9 cellular contexts compared by ENCODE assay signal in genomic region chr1:246450485-246451251, GRCh38. TPM values are rescaled to one million over a fixed set of nuclear protein-coding genes. Genes with fewer than 3 reads are reported as not detected.
DNase-seq lines count a peak whose midpoint lies in the region; ATAC-seq and TF ChIP-seq lines count a peak whose summit lies in the region.
"Had no signal": no experiment of that assay in that cellular context is flagged by ENCODE, and none has a peak within 500 bp of the region (broad histone marks: within the 10 kb centered on the region; RNA-seq: fewer than 3 reads in every experiment).

No MANE protein-coding gene starts in this region.

- H3K27ac ChIP-seq in DOHH2 (ENCODE audit: low read depth, low read length), result no peak overlapping the region
- no peak overlapping the region for H3K27ac ChIP-seq in IMR-90 (ENCODE audit: insufficient read depth, low read length)
- no peak overlapping the region for H3K27ac ChIP-seq in OCI-LY1 (ENCODE audit: low read depth, low read length, poor library complexity, severe bottlenecking)
- H3K27ac ChIP-seq: SK-N-MC had no signal

- CTCF ChIA-PET in IMR-90 (lab: Yijun Ruan, JAX), result interaction anchor here (0.6 to 1.2 kb wide), 7 partner anchors 15 to 1301 kb away, joined by 3 to 4 read pairs (median 3); no protein-coding TSS in a partner anchor

- no peak overlapping the region for H3K4me3 ChIP-seq in DOHH2 (ENCODE audit: low read length)
- H3K4me3 ChIP-seq in IMR-90 (ENCODE audit: insufficient read depth, low read depth, low read length), result no peak overlapping the region
- H3K4me3 ChIP-seq in OCI-LY1 (ENCODE audit: low read depth, low read length, poor library complexity, severe bottlenecking), result no peak overlapping the region
- H3K4me3 ChIP-seq in lower leg skin (ENCODE audit: low read depth, poor library complexity, severe bottlenecking), result no peak overlapping the region
- H3K4me3 ChIP-seq: SK-N-MC had no signal

- no peaks in the 10 kb centered on the region for H3K27me3 ChIP-seq in DOHH2 (ENCODE audit: control insufficient read depth, low read length)
- no peaks in the 10 kb centered on the region for H3K27me3 ChIP-seq in IMR-90 (ENCODE audit: control insufficient read depth, insufficient read depth, low read length)
- H3K27me3 ChIP-seq in OCI-LY1 (ENCODE audit: insufficient read depth, low read length), result no peaks in the 10 kb centered on the region

- intact Hi-C loops in IMR-90 (cut with micrococcal nuclease) (loop anchor here (1.0 to 2.0 kb wide), 3 partner anchors 438 to 1297 kb away; no protein-coding TSS in a partner anchor), lower leg skin (cut with DNase I; ENCODE audit: low total_unique reads) (no loop called here)

- TF ChIP-seq CTCF in DOHH2 (IDR thresholded peaks at IDR 0.05; ENCODE audit: low read depth, low read length, poor library complexity, severe bottlenecking) (peak; percentile 68), IMR-90 (conservative IDR thresholded peaks at IDR 0.05; ENCODE audit: low read depth, low read length) (peak; percentile 82), OCI-LY1 (IDR thresholded peaks at IDR 0.05; ENCODE audit: low read length) (peak; percentile 66), omental fat pad (IDR thresholded peaks at IDR 0.05) (no peak), lower leg skin (IDR thresholded peaks at IDR 0.05) (no peak)

- no peak overlapping the region for H3K9ac ChIP-seq in IMR-90 (ENCODE audit: low read depth, low read length)
- no peak overlapping the region for H3K9ac ChIP-seq in OCI-LY1 (ENCODE audit: low read length)

- 100% methylated on average over 1 of the region's 8 CpGs; no CpG with 5 or more reads in 1 of the 2 experiments for WGBS in IMR-90 (ENCODE audit: extremely low coverage in 2 of 2, insufficient read length in 1 of 2), 2 experiments
- 50 to 58% methylated on average over 8 of the region's 8 CpGs for WGBS in lower leg skin, 2 donors

- H3F3A ChIP-seq in DOHH2 (ENCODE audit: control insufficient read depth, insufficient read depth) (no peaks in the 10 kb centered on the region), OCI-LY1 (ENCODE audit: insufficient read depth, low read length) (no peaks in the 10 kb centered on the region)

- H2AFZ ChIP-seq in IMR-90 (replicated peaks; ENCODE audit: low read length, poor library complexity), result no peak overlapping the region
- no peak overlapping the region for H2AFZ ChIP-seq in OCI-LY1 (ENCODE audit: low read length)

- POLR2A ChIA-PET in IMR-90 (lab: Charles Lee; ENCODE audit: unreplicated experiment), result no interaction called here

- no peak overlapping the region for H3K56ac ChIP-seq in IMR-90 (ENCODE audit: extremely low read depth, insufficient read depth, low read length)

- H3K9me3 ChIP-seq in DOHH2 (ENCODE audit: control insufficient read depth, insufficient read depth, low read length) (no peaks in the 10 kb centered on the region), IMR-90 (ENCODE audit: control insufficient read depth, insufficient read depth, low read length) (no peaks in the 10 kb centered on the region), OCI-LY1 (ENCODE audit: low read length) (no peaks in the 10 kb centered on the region)

- no peak overlapping the region for H3K4ac ChIP-seq in IMR-90 (ENCODE audit: low read depth, low read length)

- H2AK5ac ChIP-seq in IMR-90 (ENCODE audit: low read depth, low read length), result no peak overlapping the region

- no peak overlapping the region for H4K91ac ChIP-seq in IMR-90 (ENCODE audit: insufficient read depth, low read depth, low read length)

- DNase-seq in IMR-90, result peak; percentile 35
- DNase-seq in epidermal melanocyte (ENCODE audit: insufficient read length, low spot score), result peak; percentile 26
- DNase-seq in omental fat pad (ENCODE audit: low spot score), result no peak
- DNase-seq in GM19240 (ENCODE audit: insufficient read length, low spot score), result no peak
- no peak for DNase-seq in lower leg skin (ENCODE audit: low spot score in 2 of 2)

- no peak overlapping the region for H3K18ac ChIP-seq in IMR-90 (ENCODE audit: low read depth, low read length)

- no TSS peak for BruUV-seq in IMR-90 (replicated peaks; lab: Mats Ljungman, UMichigan)

- no peak overlapping the region for H4K8ac ChIP-seq in IMR-90 (ENCODE audit: low read depth in 2 of 2, low read length in 2 of 2)

- no peak overlapping the region for H2BK20ac ChIP-seq in IMR-90 (ENCODE audit: low read depth, low read length)

- no peak for TF ChIP-seq POLR2A in IMR-90 (IDR thresholded peaks at IDR 0.05; ENCODE audit: low read depth, low read length)
- TF ChIP-seq POLR2A in lower leg skin (IDR thresholded peaks at IDR 0.05), result no peak

- TF ChIP-seq RAD21 in IMR-90 (IDR thresholded peaks at IDR 0.05; ENCODE audit: low read length), result peak; percentile 87

- H3K4me1 ChIP-seq in DOHH2 (ENCODE audit: control insufficient read depth, low read length), result peaks cover 7% of the 10 kb centered on the region; the same call in 1 of the 2 replicates
- peaks cover 2% of the 10 kb centered on the region for H3K4me1 ChIP-seq in IMR-90 (ENCODE audit: control insufficient read depth, insufficient read depth, low read length)
- H3K4me1 ChIP-seq in OCI-LY1 (ENCODE audit: insufficient read depth, low read length, severe bottlenecking), result no peaks in the 10 kb centered on the region

- H4K5ac ChIP-seq in IMR-90 (ENCODE audit: low read depth, low read length), result no peak overlapping the region

- H3K23ac ChIP-seq in IMR-90 (ENCODE audit: low read depth, low read length), result no peak overlapping the region

- in situ Hi-C loops in IMR-90 (cut with MboI; ENCODE audit: low sequenced_read_pairs), result loop anchor here (10.0 kb wide), 3 partner anchors 336 to 1296 kb away; partner anchors contain the start of gene KIF26B

- H2BK15ac ChIP-seq in IMR-90 (ENCODE audit: low read depth, low read length), result no peak overlapping the region

- H3K79me2 ChIP-seq in DOHH2 (ENCODE audit: control insufficient read depth, low read length) (peaks cover 23% of the 10 kb centered on the region), OCI-LY1 (ENCODE audit: insufficient read depth, low read length) (peaks cover 25% of the 10 kb centered on the region)

- H3K36me3 ChIP-seq in DOHH2 (ENCODE audit: control insufficient read depth, low read length) (no peaks in the 10 kb centered on the region), IMR-90 (ENCODE audit: control insufficient read depth, insufficient read depth, low read length) (no peaks in the 10 kb centered on the region), OCI-LY1 (ENCODE audit: insufficient read depth, low read length) (no peaks in the 10 kb centered on the region)

- no peak overlapping the region; the same call in 1 of the 2 replicates for H3K14ac ChIP-seq in IMR-90 (replicated peaks; ENCODE audit: low read depth, low read length)

- H3K9me1 ChIP-seq in IMR-90 (ENCODE audit: insufficient read depth, low read length), result 0 out of 2 replicates have a peak, but pooled peaks cover 3% of the 10 kb centered on the region

- dilution Hi-C loops in IMR-90 (cut with HindIII; ENCODE audit: low sequenced_read_pairs, unreplicated experiment), result no loop called here

- H3K9me2 ChIP-seq in DOHH2 (replicated peaks; ENCODE audit: control insufficient read depth, low read length) (no peaks in the 10 kb centered on the region), OCI-LY1 (ENCODE audit: low read depth, low read length) (no peaks in the 10 kb centered on the region)

- no peak overlapping the region for H2BK5ac ChIP-seq in IMR-90 (ENCODE audit: low read depth, low read length, poor library complexity, severe bottlenecking)

- H3K4me2 ChIP-seq in DOHH2 (ENCODE audit: low read length), result no peak overlapping the region
- no peak overlapping the region for H3K4me2 ChIP-seq in IMR-90 (ENCODE audit: low read depth, low read length)
- H3K4me2 ChIP-seq in OCI-LY1 (ENCODE audit: low read length), result no peak overlapping the region

- ATAC-seq in IMR-90 (ENCODE audit: low read depth) (peak; percentile 61), omental fat pad (ENCODE audit: low FRiP score) (peak; percentile 41), GM18909 (IDR thresholded peaks at IDR 0.05; ENCODE audit: poor library complexity, unreplicated experiment) (no peak)

- H4K20me1 ChIP-seq in DOHH2 (ENCODE audit: control insufficient read depth, insufficient read depth, low read depth, low read length) (no peaks in the 10 kb centered on the region), IMR-90 (ENCODE audit: insufficient read depth, low read length) (no peaks in the 10 kb centered on the region), OCI-LY1 (ENCODE audit: insufficient read depth, low read length) (0 out of 2 replicates have a peak, but pooled peaks cover 2% of the 10 kb centered on the region)

- peaks cover 21% of the 10 kb centered on the region in 2 experiments; a peak in 2 of 4 replicates for H3K79me1 ChIP-seq in IMR-90 (ENCODE audit: low read depth in 1 of 2, low read length in 2 of 2)

- no peak overlapping the region for H2BK120ac ChIP-seq in IMR-90 (ENCODE audit: low read depth, low read length)

- H2AK9ac ChIP-seq in IMR-90 (replicated peaks; ENCODE audit: low read depth, low read length, poor library complexity), result no peak overlapping the region

TF ChIP-seq in IMR-90, 13 proteins besides CTCF, POLR2A, EP300 and RAD21:
- no peak for TF ChIP-seq BHLHE40 (IDR thresholded peaks at IDR 0.05; ENCODE audit: low read depth, low read length)
- TF ChIP-seq SMC3 (IDR thresholded peaks at IDR 0.05; ENCODE audit: low read depth, low read length), result peak; percentile 70

RNA-seq across cellular contexts. Expression of gene SMYD3, which starts 56.4 kb away (rescaled TPM):
- 32.5 and 37.6 TPM in 2 replicates for total RNA-seq in IMR-90 (2012; rRNA removed)
- 25.5 and 26.5 TPM in 2 replicates for polyA plus RNA-seq in IMR-90 (2012; rRNA removed)
- polyA plus RNA-seq in IMR-90 (2012; cell fraction: cytosol; rRNA removed), result 17.3 and 24.6 TPM in 2 replicates
- polyA plus RNA-seq in IMR-90 (2012; cell fraction: nucleus; rRNA removed; ENCODE audit: low replicate concordance), result 9.0 and 16.0 TPM in 2 replicates
- 10 to 100 TPM in 3 of 4 donors, 1 to 10 TPM in 1; 7.6 to 26.3 (median 13.4) TPM for total RNA-seq in omental fat pad
- 10 to 100 TPM in 3 of 4 donors, 1 to 10 TPM in 1; 8.4 to 25.7 (median 14.4) TPM for total RNA-seq in lower leg skin

Comparison
In these comparisons a context has a peak if more than half of its experiments do, and no peak if none do; other contexts are left out.
1. CTCF ChIP-seq: peak in DOHH2 (single experiment), IMR-90 (single experiment) and OCI-LY1 (single experiment); none in omental fat pad (0 of 3) and lower leg skin (0 of 3).
2. DNase-seq: peak in IMR-90 (single experiment) and epidermal melanocyte (single experiment); none in omental fat pad (single experiment), GM19240 (single experiment) and lower leg skin (0 of 2).